Comparison of ENCODE assay signal across 1 cellular context in genomic region chr2:26577442-26578433, GRCh38.
A peak's percentile ranks its signal among the peaks of the same experiment; 100 is the strongest.
TF ChIP-seq lines count a peak whose summit lies in the region.

No MANE protein-coding gene starts in this region.

TF ChIP-seq in HepG2, 621 proteins besides CTCF, POLR2A, EP300 and RAD21 (continued from another document and continues in another):
- TF ChIP-seq, protein P1, sequence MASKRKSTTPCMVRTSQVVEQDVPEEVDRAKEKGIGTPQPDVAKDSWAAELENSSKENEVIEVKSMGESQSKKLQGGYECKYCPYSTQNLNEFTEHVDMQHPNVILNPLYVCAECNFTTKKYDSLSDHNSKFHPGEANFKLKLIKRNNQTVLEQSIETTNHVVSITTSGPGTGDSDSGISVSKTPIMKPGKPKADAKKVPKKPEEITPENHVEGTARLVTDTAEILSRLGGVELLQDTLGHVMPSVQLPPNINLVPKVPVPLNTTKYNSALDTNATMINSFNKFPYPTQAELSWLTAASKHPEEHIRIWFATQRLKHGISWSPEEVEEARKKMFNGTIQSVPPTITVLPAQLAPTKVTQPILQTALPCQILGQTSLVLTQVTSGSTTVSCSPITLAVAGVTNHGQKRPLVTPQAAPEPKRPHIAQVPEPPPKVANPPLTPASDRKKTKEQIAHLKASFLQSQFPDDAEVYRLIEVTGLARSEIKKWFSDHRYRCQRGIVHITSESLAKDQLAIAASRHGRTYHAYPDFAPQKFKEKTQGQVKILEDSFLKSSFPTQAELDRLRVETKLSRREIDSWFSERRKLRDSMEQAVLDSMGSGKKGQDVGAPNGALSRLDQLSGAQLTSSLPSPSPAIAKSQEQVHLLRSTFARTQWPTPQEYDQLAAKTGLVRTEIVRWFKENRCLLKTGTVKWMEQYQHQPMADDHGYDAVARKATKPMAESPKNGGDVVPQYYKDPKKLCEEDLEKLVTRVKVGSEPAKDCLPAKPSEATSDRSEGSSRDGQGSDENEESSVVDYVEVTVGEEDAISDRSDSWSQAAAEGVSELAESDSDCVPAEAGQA (IDR thresholded peaks at IDR 0.05; ENCODE audit: low read depth), result no peak
- TF ChIP-seq, protein P1 (CRISPR knock-in tag; IDR thresholded peaks at IDR 0.05; ENCODE audit: borderline replicate concordance), result no peak
- no peak for TF ChIP-seq ZNF407 (CRISPR knock-in tag; IDR thresholded peaks at IDR 0.05; ENCODE audit: not compliant biosample characterization)
- TF ChIP-seq, protein P2, sequence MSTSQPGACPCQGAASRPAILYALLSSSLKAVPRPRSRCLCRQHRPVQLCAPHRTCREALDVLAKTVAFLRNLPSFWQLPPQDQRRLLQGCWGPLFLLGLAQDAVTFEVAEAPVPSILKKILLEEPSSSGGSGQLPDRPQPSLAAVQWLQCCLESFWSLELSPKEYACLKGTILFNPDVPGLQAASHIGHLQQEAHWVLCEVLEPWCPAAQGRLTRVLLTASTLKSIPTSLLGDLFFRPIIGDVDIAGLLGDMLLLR (CRISPR knock-in tag; IDR thresholded peaks at IDR 0.05), result 0 out of 2 replicates have a peak, but pooled peaks have one; percentile 25
- peak; percentile 30; the same call in 1 of the 2 replicates for TF ChIP-seq ZNF563 (CRISPR knock-in tag; IDR thresholded peaks at IDR 0.05)
- 0 out of 2 replicates have a peak, but pooled peaks have one; percentile 59 for TF ChIP-seq ZNF891 (CRISPR knock-in tag; IDR thresholded peaks at IDR 0.05)
- TF ChIP-seq, protein P3, sequence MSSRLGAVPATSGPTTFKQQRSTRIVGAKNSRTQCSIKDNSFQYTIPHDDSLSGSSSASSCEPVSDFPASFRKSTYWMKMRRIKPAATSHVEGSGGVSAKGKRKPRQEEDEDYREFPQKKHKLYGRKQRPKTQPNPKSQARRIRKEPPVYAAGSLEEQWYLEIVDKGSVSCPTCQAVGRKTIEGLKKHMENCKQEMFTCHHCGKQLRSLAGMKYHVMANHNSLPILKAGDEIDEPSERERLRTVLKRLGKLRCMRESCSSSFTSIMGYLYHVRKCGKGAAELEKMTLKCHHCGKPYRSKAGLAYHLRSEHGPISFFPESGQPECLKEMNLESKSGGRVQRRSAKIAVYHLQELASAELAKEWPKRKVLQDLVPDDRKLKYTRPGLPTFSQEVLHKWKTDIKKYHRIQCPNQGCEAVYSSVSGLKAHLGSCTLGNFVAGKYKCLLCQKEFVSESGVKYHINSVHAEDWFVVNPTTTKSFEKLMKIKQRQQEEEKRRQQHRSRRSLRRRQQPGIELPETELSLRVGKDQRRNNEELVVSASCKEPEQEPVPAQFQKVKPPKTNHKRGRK (CRISPR knock-in tag; IDR thresholded peaks at IDR 0.05), result no peak
- TF ChIP-seq FOXP4 (CRISPR knock-in tag; IDR thresholded peaks at IDR 0.05), result 0 out of 2 replicates have a peak, but pooled peaks have one; percentile 19
- peak; percentile 58; the same call in 1 of the 2 replicates for TF ChIP-seq EZH2 (conservative IDR thresholded peaks at IDR 0.05; ENCODE audit: low read depth, low read length)
- peak; percentile 100 for TF ChIP-seq ZNF501 (CRISPR knock-in tag; IDR thresholded peaks at IDR 0.05)
- TF ChIP-seq, protein P4, sequence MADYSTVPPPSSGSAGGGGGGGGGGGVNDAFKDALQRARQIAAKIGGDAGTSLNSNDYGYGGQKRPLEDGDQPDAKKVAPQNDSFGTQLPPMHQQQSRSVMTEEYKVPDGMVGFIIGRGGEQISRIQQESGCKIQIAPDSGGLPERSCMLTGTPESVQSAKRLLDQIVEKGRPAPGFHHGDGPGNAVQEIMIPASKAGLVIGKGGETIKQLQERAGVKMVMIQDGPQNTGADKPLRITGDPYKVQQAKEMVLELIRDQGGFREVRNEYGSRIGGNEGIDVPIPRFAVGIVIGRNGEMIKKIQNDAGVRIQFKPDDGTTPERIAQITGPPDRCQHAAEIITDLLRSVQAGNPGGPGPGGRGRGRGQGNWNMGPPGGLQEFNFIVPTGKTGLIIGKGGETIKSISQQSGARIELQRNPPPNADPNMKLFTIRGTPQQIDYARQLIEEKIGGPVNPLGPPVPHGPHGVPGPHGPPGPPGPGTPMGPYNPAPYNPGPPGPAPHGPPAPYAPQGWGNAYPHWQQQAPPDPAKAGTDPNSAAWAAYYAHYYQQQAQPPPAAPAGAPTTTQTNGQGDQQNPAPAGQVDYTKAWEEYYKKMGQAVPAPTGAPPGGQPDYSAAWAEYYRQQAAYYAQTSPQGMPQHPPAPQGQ (CRISPR knock-in tag; IDR thresholded peaks at IDR 0.05; ENCODE audit: borderline replicate concordance), result no peak
- no peak for TF ChIP-seq ZNF382 (CRISPR knock-in tag; IDR thresholded peaks at IDR 0.05; ENCODE audit: borderline replicate concordance)
- TF ChIP-seq, protein P5, sequence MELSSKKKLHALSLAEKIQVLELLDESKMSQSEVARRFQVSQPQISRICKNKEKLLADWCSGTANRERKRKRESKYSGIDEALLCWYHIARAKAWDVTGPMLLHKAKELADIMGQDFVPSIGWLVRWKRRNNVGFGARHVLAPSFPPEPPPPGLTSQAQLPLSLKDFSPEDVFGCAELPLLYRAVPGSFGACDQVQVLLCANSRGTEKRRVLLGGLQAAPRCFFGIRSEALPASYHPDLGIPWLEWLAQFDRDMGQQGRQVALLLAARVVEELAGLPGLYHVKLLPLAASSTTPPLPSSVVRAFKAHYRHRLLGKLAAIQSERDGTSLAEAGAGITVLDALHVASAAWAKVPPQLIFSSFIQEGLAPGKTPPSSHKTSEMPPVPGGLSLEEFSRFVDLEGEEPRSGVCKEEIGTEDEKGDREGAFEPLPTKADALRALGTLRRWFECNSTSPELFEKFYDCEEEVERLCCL (CRISPR knock-in tag; IDR thresholded peaks at IDR 0.05; ENCODE audit: borderline replicate concordance), result no peak
- no peak for TF ChIP-seq NFYB (CRISPR knock-in tag; IDR thresholded peaks at IDR 0.05)
- peak; percentile 86 for TF ChIP-seq XRCC5 (optimal IDR thresholded peaks at IDR 0.05; ENCODE audit: low read length)
- no peak for TF ChIP-seq ATRX (CRISPR knock-in tag; IDR thresholded peaks at IDR 0.05; ENCODE audit: borderline replicate concordance)
- no peak for TF ChIP-seq KMT2A (CRISPR knock-in tag; IDR thresholded peaks at IDR 0.05)
- TF ChIP-seq CBX1 (IDR thresholded peaks at IDR 0.05; ENCODE audit: low read depth), result no peak
- no peak for TF ChIP-seq DZIP1 (CRISPR knock-in tag; IDR thresholded peaks at IDR 0.05)
- no peak for TF ChIP-seq GZF1 (CRISPR knock-in tag; IDR thresholded peaks at IDR 0.05)
- no peak for TF ChIP-seq ZNF556 (CRISPR knock-in tag; IDR thresholded peaks at IDR 0.05; ENCODE audit: borderline replicate concordance)
- TF ChIP-seq STAG1 (CRISPR knock-in tag; IDR thresholded peaks at IDR 0.05), result peak; percentile 89
- TF ChIP-seq AHR (CRISPR knock-in tag; IDR thresholded peaks at IDR 0.05), result no peak
- TF ChIP-seq CENPX (CRISPR knock-in tag; IDR thresholded peaks at IDR 0.05), result no peak
- peak; percentile 27 for TF ChIP-seq TEAD3 (CRISPR knock-in tag; optimal IDR thresholded peaks at IDR 0.05; ENCODE audit: borderline replicate concordance)
- TF ChIP-seq, protein P6, sequence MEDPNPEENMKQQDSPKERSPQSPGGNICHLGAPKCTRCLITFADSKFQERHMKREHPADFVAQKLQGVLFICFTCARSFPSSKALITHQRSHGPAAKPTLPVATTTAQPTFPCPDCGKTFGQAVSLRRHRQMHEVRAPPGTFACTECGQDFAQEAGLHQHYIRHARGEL (CRISPR knock-in tag; IDR thresholded peaks at IDR 0.05), result 0 out of 2 replicates have a peak, but pooled peaks have one; percentile 50
- no peak for TF ChIP-seq MEF2D (CRISPR knock-in tag; IDR thresholded peaks at IDR 0.05)
- TF ChIP-seq ZNF780A (CRISPR knock-in tag; IDR thresholded peaks at IDR 0.05), result no peak
- TF ChIP-seq TBX2 (CRISPR knock-in tag; IDR thresholded peaks at IDR 0.05; ENCODE audit: borderline replicate concordance), result no peak
- TF ChIP-seq RFX1 (IDR thresholded peaks at IDR 0.05), result no peak
- no peak for TF ChIP-seq DNMT1 (CRISPR knock-in tag; IDR thresholded peaks at IDR 0.05)
